24 cellular contexts compared by ENCODE assay signal in the genomic region with DNA sequence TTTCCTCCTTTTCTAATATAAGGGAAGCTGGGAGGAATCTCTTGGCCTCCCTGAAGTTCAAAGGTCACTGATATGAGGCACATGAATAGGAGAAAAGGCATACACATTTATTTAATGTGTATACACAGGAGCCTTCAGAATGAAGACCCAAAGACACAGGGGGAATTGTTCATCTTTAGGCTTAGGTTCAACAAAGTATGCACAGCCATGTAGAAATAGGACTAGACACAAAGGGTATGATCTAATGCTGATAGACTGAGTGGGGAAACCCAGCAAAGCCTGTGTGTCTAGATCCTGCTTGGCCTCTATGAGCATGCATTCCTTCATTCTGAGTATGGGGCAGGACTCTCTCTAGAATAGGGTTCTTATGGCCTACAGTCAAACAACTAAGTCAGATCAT.
DNase-seq lines count a peak whose midpoint lies in the region; ATAC-seq, FAIRE-seq and TF ChIP-seq lines count a peak whose summit lies in the region.
"Had no signal": no experiment of that assay in that cellular context is flagged by ENCODE, and none has a peak within 500 bp of the region (broad histone marks: within the 10 kb centered on the region; RNA-seq: fewer than 3 reads in every experiment).

No MANE protein-coding gene starts in this region.

- H3K4me3 Mint-ChIP-seq in activated T-cell treated with anti-CD3 and anti-CD28 coated beads, Interleukin-2, amount 50 U/mL, for 72 hours = peak overlapping the region in 1 of 2 donors; percentile 42
- H3K4me3 Mint-ChIP-seq in stimulated activated effector memory CD8-positive, alpha-beta T cell treated with anti-CD3 and anti-CD28 coated beads, Interleukin-12 subunit alpha, Interleukin-12 subunit beta, amount 100 ng/mL, for 72 hours = no peak overlapping the region
- H3K4me3 Mint-ChIP-seq: activated CD8-positive, alpha-beta T cell treated with anti-CD3 and anti-CD28 coated beads for 36 hours; CD14-positive monocyte; memory B cell; natural killer cell treated with Interleukin-12 subunit alpha and Interleukin-12 subunit beta and Interleukin-15 and Interleukin-18, amount 100 ng/mL, for 72 hours had no signal

- FAIRE-seq in kidney (lab: Jason Lieb, UNC) = no peak
- FAIRE-seq: GM19239, H54, islet of Langerhans had no signal

- no peaks in the 10 kb centered on the region for H3K27me3 ChIP-seq in hepatocyte
- H3K27me3 ChIP-seq: cardiac muscle cell, esophagus squamous epithelium had no signal

- H3K27me3 Mint-ChIP-seq in activated T-cell treated with anti-CD3 and anti-CD28 coated beads, Interleukin-2, amount 50 U/mL, for 72 hours (ENCODE audit: low read depth) = no peaks in the 10 kb centered on the region
- H3K27me3 Mint-ChIP-seq: activated CD8-positive, alpha-beta T cell treated with anti-CD3 and anti-CD28 coated beads for 36 hours; memory B cell had no signal

- no peaks in the 10 kb centered on the region for H3K36me3 ChIP-seq in hepatocyte (replicated peaks; ENCODE audit: insufficient read depth, low read depth)
- no peaks in the 10 kb centered on the region for H3K36me3 ChIP-seq in kidney (ENCODE audit: control insufficient read depth in 1 of 2, insufficient read depth in 2 of 2, low read length in 2 of 2)
- H3K36me3 ChIP-seq: cardiac muscle cell, esophagus squamous epithelium had no signal

- H3K27ac ChIP-seq in hepatocyte (peak overlapping the region; percentile 79), kidney (ENCODE audit: low read depth in 2 of 2, low read length in 2 of 2) (peak overlapping the region in 1 of 2 donors; percentile 13)
- H3K27ac ChIP-seq: cardiac muscle cell, VCaP had no signal

- no peaks in the 10 kb centered on the region for H4K20me1 ChIP-seq in hepatocyte (ENCODE audit: insufficient read depth, poor library complexity, severe bottlenecking)

- no peaks in the 10 kb centered on the region for H3K9me3 Mint-ChIP-seq in activated T-cell treated with anti-CD3 and anti-CD28 coated beads, Interleukin-2, amount 50 U/mL, for 72 hours
- no peaks in the 10 kb centered on the region for H3K9me3 Mint-ChIP-seq in stimulated activated effector memory CD8-positive, alpha-beta T cell treated with anti-CD3 and anti-CD28 coated beads, Interleukin-12 subunit alpha, Interleukin-12 subunit beta, amount 100 ng/mL, for 72 hours
- H3K9me3 Mint-ChIP-seq: activated CD8-positive, alpha-beta T cell treated with anti-CD3 and anti-CD28 coated beads for 36 hours; memory B cell had no signal

- no peak overlapping the region for H3K9ac ChIP-seq in kidney (ENCODE audit: low read length in 2 of 2)

- no peak overlapping the region for H3K4me2 ChIP-seq in hepatocyte

- no peaks in the 10 kb centered on the region for H3K9me2 ChIP-seq in hepatocyte (replicated peaks; ENCODE audit: insufficient read depth)

- no peak overlapping the region for H2AFZ ChIP-seq in hepatocyte

- H3K4me1 ChIP-seq in hepatocyte (ENCODE audit: insufficient read depth) = peaks cover 32% of the 10 kb centered on the region
- peaks cover 11 to 13% of the 10 kb centered on the region in 2 donors for H3K4me1 ChIP-seq in kidney (ENCODE audit: control insufficient read depth in 1 of 2, insufficient read depth in 1 of 2, low read depth in 1 of 2, low read length in 2 of 2)

- no peak for TF ChIP-seq CTCF in hepatocyte (IDR thresholded peaks at IDR 0.05; ENCODE audit: poor library complexity)
- TF ChIP-seq CTCF in kidney (IDR thresholded peaks at IDR 0.05; ENCODE audit: borderline replicate concordance, extremely low read depth, insufficient read depth) = no peak

- no peak overlapping the region for H3K4me3 ChIP-seq in hepatocyte
- H3K4me3 ChIP-seq in kidney (ENCODE audit: low read length in 2 of 2) = no peak overlapping the region
- H3K4me3 ChIP-seq: cardiac muscle cell, esophagus squamous epithelium had no signal

- H3K4me1 Mint-ChIP-seq in activated T-cell treated with anti-CD3 and anti-CD28 coated beads, Interleukin-2, amount 50 U/mL, for 72 hours (ENCODE audit: low read depth) = peaks cover 59% of the 10 kb centered on the region
- H3K4me1 Mint-ChIP-seq in stimulated activated effector memory CD8-positive, alpha-beta T cell treated with anti-CD3 and anti-CD28 coated beads, Interleukin-12 subunit alpha, Interleukin-12 subunit beta, amount 100 ng/mL, for 72 hours = peaks cover 49% of the 10 kb centered on the region

- no peak for DNase-seq in activated T-cell treated with anti-CD3 and anti-CD28 coated beads, Interleukin-2, amount 50 U/mL, for 72 hours
- DNase-seq in activated T-cell treated with anti-CD3 and anti-CD28 coated beads, Interleukin-2, amount 50 U/mL, for 1 hour = no peak
- peak; percentile 58 for DNase-seq in amniotic epithelial cell (ENCODE audit: low read depth)
- no peak for DNase-seq in hepatocyte (ENCODE audit: low spot score)
- DNase-seq in stimulated activated effector memory CD8-positive, alpha-beta T cell treated with anti-CD3 and anti-CD28 coated beads, Interleukin-12 subunit alpha, Interleukin-12 subunit beta, amount 100 ng/mL, for 72 hours (ENCODE audit: low spot score in 2 of 2) = no peak
- DNase-seq in NCI-H69 (lab: John Stamatoyannopoulos, UW) = no peak
- DNase-seq in kidney = no peak
- DNase-seq: activated CD8-positive, alpha-beta T cell treated with anti-CD3 and anti-CD28 coated beads for 36 hours; esophagus squamous epithelium; GDM1; NCI-H1417 treated with DMSO at 0.1 percent for 48 hours; OCI-M1; SHP77; stimulated activated CD4-positive, alpha-beta T cell treated with anti-CD3 and anti-CD28 coated beads, Interleukin-2, amount 100 ng/mL, for 48 hours; T-helper 1 cell had no signal

- no peak for ATAC-seq in activated T-cell treated with anti-CD3 and anti-CD28 coated beads, Interleukin-2, amount 50 U/mL, for 72 hours (replicated peaks in 1 of 2)
- no peak for ATAC-seq in stimulated activated effector memory CD8-positive, alpha-beta T cell treated with anti-CD3 and anti-CD28 coated beads, Interleukin-12 subunit alpha, Interleukin-12 subunit beta, amount 100 ng/mL, for 72 hours
- ATAC-seq in GM19455 (IDR thresholded peaks at IDR 0.05; ENCODE audit: unreplicated experiment) = no peak
- ATAC-seq: activated CD8-positive, alpha-beta T cell treated with anti-CD3 and anti-CD28 coated beads for 36 hours; natural killer cell treated with Interleukin-12 subunit alpha and Interleukin-12 subunit beta and Interleukin-15 and Interleukin-18, amount 100 ng/mL, for 72 hours had no signal

- H3K79me2 ChIP-seq in hepatocyte = no peaks in the 10 kb centered on the region

- intact Hi-C loops in kidney (cut with DNase I) = no loop called here

- H3K9me3 ChIP-seq in hepatocyte (ENCODE audit: low read depth) (no peaks in the 10 kb centered on the region), kidney (ENCODE audit: control insufficient read depth in 1 of 2, low read length in 2 of 2) (no peaks in the 10 kb centered on the region)
- H3K9me3 ChIP-seq: esophagus squamous epithelium had no signal

- H3K36me3 Mint-ChIP-seq in activated T-cell treated with anti-CD3 and anti-CD28 coated beads, Interleukin-2, amount 50 U/mL, for 72 hours (ENCODE audit: insufficient read depth in 2 of 2) = peaks cover 0 to 2% of the 10 kb centered on the region in 2 donors
- H3K36me3 Mint-ChIP-seq in stimulated activated effector memory CD8-positive, alpha-beta T cell treated with anti-CD3 and anti-CD28 coated beads, Interleukin-12 subunit alpha, Interleukin-12 subunit beta, amount 100 ng/mL, for 72 hours = no peaks in the 10 kb centered on the region
- H3K36me3 Mint-ChIP-seq: CD14-positive monocyte; memory B cell; natural killer cell treated with Interleukin-12 subunit alpha and Interleukin-12 subunit beta and Interleukin-15 and Interleukin-18, amount 100 ng/mL, for 72 hours had no signal

- H3K27ac Mint-ChIP-seq in activated T-cell treated with anti-CD3 and anti-CD28 coated beads, Interleukin-2, amount 50 U/mL, for 72 hours = peak overlapping the region; percentile 2
- peak overlapping the region; percentile 0 for H3K27ac Mint-ChIP-seq in stimulated activated effector memory CD8-positive, alpha-beta T cell treated with anti-CD3 and anti-CD28 coated beads, Interleukin-12 subunit alpha, Interleukin-12 subunit beta, amount 100 ng/mL, for 72 hours
- H3K27ac Mint-ChIP-seq: CD14-positive monocyte; memory B cell; natural killer cell treated with Interleukin-12 subunit alpha and Interleukin-12 subunit beta and Interleukin-15 and Interleukin-18, amount 100 ng/mL, for 72 hours had no signal
